In the genomic region with DNA sequence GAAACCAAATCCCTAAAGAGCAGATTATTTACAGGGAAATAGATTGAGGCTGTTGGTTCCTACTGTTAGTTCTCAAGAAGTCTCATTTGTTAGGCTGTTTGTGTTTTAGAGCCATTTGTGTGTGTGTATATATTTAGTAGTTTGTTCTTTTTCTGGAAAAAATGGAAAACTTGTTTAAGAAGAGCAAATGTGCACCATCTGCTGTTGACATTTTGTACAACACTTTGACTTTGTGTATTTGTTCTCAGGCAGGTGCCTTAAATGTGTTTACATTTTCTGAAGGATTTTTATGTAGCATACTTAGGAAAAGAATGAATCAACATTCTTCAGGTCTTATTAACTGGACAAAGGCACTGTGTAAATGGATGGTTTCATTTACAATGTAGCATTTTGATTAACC, we compare ENCODE assay signal across 8 cellular contexts.
DNase-seq lines count a peak whose midpoint lies in the region; ATAC-seq and TF ChIP-seq lines count a peak whose summit lies in the region.
"Not testable (repeated sequence)": the region's sequence is repeated elsewhere in the genome, so short reads cannot be mapped to it uniquely, and the experiment has no call there.

No MANE protein-coding gene starts in this region.

- H3K27me3 Mint-ChIP-seq in H9 (ENCODE audit: low read depth); type B pancreatic cell: not testable (repeated sequence)
- H3K27me3 Mint-ChIP-seq in neural crest cell (ENCODE audit: low read depth): peaks cover 14% of the 10 kb centered on the region

- H3K9ac ChIP-seq in H9 (ENCODE audit: extremely low read depth, insufficient read length, low read length): not testable (repeated sequence)

- not testable (repeated sequence) for H3K23me2 ChIP-seq in H9 (ENCODE audit: insufficient read length, low read depth, low read length, poor library complexity, severe bottlenecking)

- H3K23ac ChIP-seq in H9 (ENCODE audit: insufficient read length, low read depth, low read length): not testable (repeated sequence)

- H3K56ac ChIP-seq in H9 (ENCODE audit: insufficient read length, low read depth, low read length): not testable (repeated sequence)

- H3K4me3 ChIP-seq in adrenal gland: not testable (repeated sequence)

- H3K4me2 ChIP-seq in H9 (ENCODE audit: insufficient read depth, insufficient read length, low read length): not testable (repeated sequence)

- H3K9me3 ChIP-seq in H9 (ENCODE audit: control insufficient read depth, low read depth, low read length); adrenal gland (replicated peaks in 1 of 3): not testable (repeated sequence)

- H4K91ac ChIP-seq in H9 (ENCODE audit: insufficient read length, low read depth, low read length): not testable (repeated sequence)

- intact Hi-C loops in adrenal gland (cut with DNase I): not testable (repeated sequence)

- not testable (repeated sequence) for H3K14ac ChIP-seq in H9 (ENCODE audit: insufficient read depth, low read length)

- H2BK20ac ChIP-seq in H9 (ENCODE audit: low read depth, low read length, poor library complexity, severe bottlenecking): not testable (repeated sequence)

- not testable (repeated sequence) for H3K27ac Mint-ChIP-seq in H9; neural crest cell (ENCODE audit: unreplicated experiment); type B pancreatic cell

- not testable (repeated sequence) for H3T11ph ChIP-seq in H9 (ENCODE audit: low read length)

- H3K4me1 Mint-ChIP-seq in H9: peaks cover 10 to 16% of the 10 kb centered on the region in 2 experiments
- H3K4me1 Mint-ChIP-seq in neural crest cell; type B pancreatic cell (ENCODE audit: unreplicated experiment): not testable (repeated sequence)

- not testable (repeated sequence) for TF ChIP-seq POLR2A in adrenal gland (IDR thresholded peaks at IDR 0.05)

- H3K27me3 ChIP-seq in H9 (ENCODE audit: insufficient read depth, low read length); adrenal gland; foreskin keratinocyte: not testable (repeated sequence)

- not testable (repeated sequence) for H3K4me3 Mint-ChIP-seq in H9, neural crest cell, type B pancreatic cell

- not testable (repeated sequence) for ATAC-seq in foreskin keratinocyte

- H4K5ac ChIP-seq in H9 (ENCODE audit: insufficient read length, low read depth, low read length): not testable (repeated sequence)

- not testable (repeated sequence) for H3K79me1 ChIP-seq in H9 (ENCODE audit: insufficient read depth, low read depth, low read length, poor library complexity, severe bottlenecking)

- H2BK5ac ChIP-seq in H9 (ENCODE audit: insufficient read length, low read length): not testable (repeated sequence)

- in situ Hi-C loops in Caki2 (cut with HindIII; ENCODE audit: low pct_unique_long_range_greater_than_20kb, low sequenced_read_pairs): not testable (repeated sequence)

- not testable (repeated sequence) for H3K4me1 ChIP-seq in H9 (ENCODE audit: insufficient read depth, low read length); adrenal gland (replicated peaks in 1 of 2); foreskin keratinocyte

- not testable (repeated sequence) for H2BK12ac ChIP-seq in H9 (ENCODE audit: insufficient read length, low read depth, low read length)

- peaks cover 25 to 52% of the 10 kb centered on the region in 2 experiments for H3K9me3 Mint-ChIP-seq in H9
- H3K9me3 Mint-ChIP-seq in neural crest cell, type B pancreatic cell: not testable (repeated sequence)

- H2BK120ac ChIP-seq in H9 (ENCODE audit: low read depth, low read length, poor library complexity, severe bottlenecking): not testable (repeated sequence)

- not testable (repeated sequence) for H3K27ac ChIP-seq in H9 (ENCODE audit: insufficient read length, low read depth, low read length); adrenal gland; foreskin keratinocyte

- not testable (repeated sequence) for H2AK5ac ChIP-seq in H9 (ENCODE audit: insufficient read length, low read length)

- not testable (repeated sequence) for H2AFZ ChIP-seq in H9 (ENCODE audit: low read length)

- not testable (repeated sequence) for H2BK15ac ChIP-seq in H9 (ENCODE audit: low read depth, low read length)

- not testable (repeated sequence) for H3K36me3 ChIP-seq in adrenal gland (replicated peaks in 1 of 2)

- TF ChIP-seq CTCF in H9 (conservative IDR thresholded peaks at IDR 0.05) (peak; percentile 55; the same call in 2 of the 3 replicates), adrenal gland (IDR thresholded peaks at IDR 0.05) (peak in 4 of 6 experiments; percentile 17 to 34 (median 28)), foreskin keratinocyte (conservative IDR thresholded peaks at IDR 0.05) (peak; percentile 43), neural crest cell (conservative IDR thresholded peaks at IDR 0.05) (peak; percentile 58), type B pancreatic cell (conservative IDR thresholded peaks at IDR 0.05) (peak; percentile 56)

- DNase-seq in Caki2 (ENCODE audit: low read depth) (peak; percentile 0), NCI-H1930 (lab: John Stamatoyannopoulos, UW) (peak; percentile 65 to 72), foreskin keratinocyte (peak in 1 of 2 donors; percentile 9), kidney tubule cell (ENCODE audit: low spot score) (peak; percentile 11)
- DNase-seq in H9; adrenal gland; neural crest cell (ENCODE audit: low read depth, low spot score); type B pancreatic cell (ENCODE audit: extremely low spot score, unreplicated experiment): not testable (repeated sequence)

- not testable (repeated sequence) for H3K36me3 Mint-ChIP-seq in H9 (ENCODE audit: insufficient read depth in 1 of 3, low read depth in 3 of 3); neural crest cell (ENCODE audit: low read depth); type B pancreatic cell

- not testable (repeated sequence) for H3K4ac ChIP-seq in H9 (ENCODE audit: low read depth, low read length)

- not testable (repeated sequence) for H3K18ac ChIP-seq in H9 (ENCODE audit: insufficient read length, low read depth, low read length)

- H3K79me2 ChIP-seq in H9 (ENCODE audit: insufficient read depth, low read length): not testable (repeated sequence)

- not testable (repeated sequence) for H4K8ac ChIP-seq in H9 (replicated peaks; ENCODE audit: insufficient read length, low read depth, low read length)

- H4K20me1 ChIP-seq in H9 (ENCODE audit: control insufficient read depth, insufficient read depth, insufficient read length): not testable (repeated sequence)
